Comparison of ENCODE assay signal across 10 cellular contexts in the genomic region with DNA sequence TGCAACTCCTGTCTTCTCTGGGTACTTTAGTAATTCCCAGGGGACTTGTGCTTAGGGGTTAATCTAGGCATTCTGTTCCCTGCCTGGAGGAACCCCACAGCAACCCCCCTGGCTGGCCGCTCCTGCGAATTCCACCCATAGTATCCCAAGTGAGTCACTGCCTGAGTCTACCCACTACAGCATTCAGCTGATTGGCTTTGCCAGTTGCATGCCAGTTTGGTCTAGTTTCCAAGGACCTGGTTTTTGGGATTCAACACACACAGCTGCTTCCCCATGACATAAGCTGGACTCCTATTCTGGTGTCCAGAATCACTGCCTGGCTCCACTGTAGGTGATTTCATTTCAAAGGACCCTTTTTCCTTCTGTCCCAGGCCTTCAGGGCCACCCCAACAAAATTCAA. TPM values are rescaled to one million over a fixed set of nuclear protein-coding genes. Genes with fewer than 3 reads are reported as not detected.
DNase-seq lines count a peak whose midpoint lies in the region; ATAC-seq and TF ChIP-seq lines count a peak whose summit lies in the region.
"Had no signal": no experiment of that assay in that cellular context is flagged by ENCODE, and none has a peak within 500 bp of the region (broad histone marks: within the 10 kb centered on the region; RNA-seq: fewer than 3 reads in every experiment).

No MANE protein-coding gene starts in this region.

- in situ Hi-C loops in mammary epithelial cell (cut with MboI; ENCODE audit: low sequenced_read_pairs in 2 of 2) = loop anchor here (5.0 to 10.0 kb wide), 3 partner anchors 47 to 165 kb away; a partner anchor contains a TSS

- BruUV-seq in mammary epithelial cell (replicated peaks; lab: Mats Ljungman, UMichigan) = no TSS peak

- dilution Hi-C loops in mammary epithelial cell (cut with HindIII; ENCODE audit: low sequenced_read_pairs) = no loop called here

- H2AFZ ChIP-seq in mammary epithelial cell (ENCODE audit: low read depth, low read length) = no peak overlapping the region

- H3K27me3 ChIP-seq in mammary epithelial cell (ENCODE audit: insufficient read depth, low read length) (no peaks in the 10 kb centered on the region), layer of hippocampus (ENCODE audit: control insufficient read depth, insufficient read depth, low read length) (no peaks in the 10 kb centered on the region), upper lobe of left lung (no peaks in the 10 kb centered on the region)
- H3K27me3 ChIP-seq: BE2C had no signal

- H3K27me3 Mint-ChIP-seq in T-helper 1 cell treated with Interleukin-12 subunit alpha and Interleukin-12 subunit beta and Interleukin-4 antibody, amounts not matched to agents 30 μg/mL and 1 μg/mL, for 36 hours (ENCODE audit: low read depth) = no peaks in the 10 kb centered on the region
- H3K27me3 Mint-ChIP-seq: activated naive CD4-positive, alpha-beta T cell treated with anti-CD3 and anti-CD28 coated beads, Interleukin-2, amount 50 U/mL, for 24 hours had no signal

- H3K4me3 Mint-ChIP-seq in T-helper 1 cell treated with Interleukin-12 subunit alpha and Interleukin-12 subunit beta and Interleukin-4 antibody, amounts not matched to agents 30 μg/mL and 1 μg/mL, for 36 hours = no peak overlapping the region
- H3K4me3 Mint-ChIP-seq: activated naive CD4-positive, alpha-beta T cell treated with anti-CD3 and anti-CD28 coated beads, Interleukin-2, amount 50 U/mL, for 24 hours had no signal

- peak overlapping the region; percentile 63 for H3K4me2 ChIP-seq in mammary epithelial cell (ENCODE audit: insufficient read depth, low read depth, low read length)

- no peaks in the 10 kb centered on the region for H4K20me1 ChIP-seq in mammary epithelial cell (ENCODE audit: insufficient read depth, low read length)

- H3K36me3 ChIP-seq in mammary epithelial cell (ENCODE audit: insufficient read depth, low read length) = peaks cover 6% of the 10 kb centered on the region
- peaks cover 4 to 46% (median 34%) of the 10 kb centered on the region in 4 donors for H3K36me3 ChIP-seq in upper lobe of left lung

- no peak overlapping the region for H3K4me3 ChIP-seq in mammary epithelial cell (replicated peaks in 1 of 3; ENCODE audit: insufficient read depth in 1 of 3, low read depth in 2 of 3, low read length in 3 of 3)
- no peak overlapping the region for H3K4me3 ChIP-seq in upper lobe of left lung

- H3K4me1 Mint-ChIP-seq in T-helper 1 cell treated with Interleukin-12 subunit alpha and Interleukin-12 subunit beta and Interleukin-4 antibody, amounts not matched to agents 30 μg/mL and 1 μg/mL, for 36 hours (ENCODE audit: low read depth) = peaks cover 14% of the 10 kb centered on the region

- peaks cover 45% of the 10 kb centered on the region for H3K36me3 Mint-ChIP-seq in T-helper 1 cell treated with Interleukin-12 subunit alpha and Interleukin-12 subunit beta and Interleukin-4 antibody, amounts not matched to agents 30 μg/mL and 1 μg/mL, for 36 hours (ENCODE audit: low read depth)

- TF ChIP-seq EP300 in upper lobe of left lung (IDR thresholded peaks at IDR 0.05) = no peak

- 5% methylated on average over 2 of the region's 2 CpGs for WGBS in mammary epithelial cell (ENCODE audit: low coverage, missing lambda C conversion rate)
- WGBS in upper lobe of left lung, 2 donors = 45 to 64% methylated on average over 2 of the region's 2 CpGs

- peak overlapping the region; percentile 74 for H3K27ac ChIP-seq in mammary epithelial cell (ENCODE audit: insufficient read depth, low read depth, low read length)
- H3K27ac ChIP-seq in layer of hippocampus (ENCODE audit: low read depth, low read length) = peak overlapping the region; percentile 84
- H3K27ac ChIP-seq in upper lobe of left lung = peak overlapping the region; percentile 53 to 78 (median 58)

- H3K79me2 ChIP-seq in mammary epithelial cell (ENCODE audit: insufficient read depth, low read length) = peaks cover 28% of the 10 kb centered on the region

- H3K9me3 Mint-ChIP-seq in T-helper 1 cell treated with Interleukin-12 subunit alpha and Interleukin-12 subunit beta and Interleukin-4 antibody, amounts not matched to agents 30 μg/mL and 1 μg/mL, for 36 hours = no peaks in the 10 kb centered on the region
- H3K9me3 Mint-ChIP-seq: activated naive CD4-positive, alpha-beta T cell treated with anti-CD3 and anti-CD28 coated beads, Interleukin-2, amount 50 U/mL, for 24 hours had no signal

- peak overlapping the region; percentile 41 for H3K27ac Mint-ChIP-seq in T-helper 1 cell treated with Interleukin-12 subunit alpha and Interleukin-12 subunit beta and Interleukin-4 antibody, amounts not matched to agents 30 μg/mL and 1 μg/mL, for 36 hours
- H3K27ac Mint-ChIP-seq: activated naive CD4-positive, alpha-beta T cell treated with anti-CD3 and anti-CD28 coated beads, Interleukin-2, amount 50 U/mL, for 24 hours had no signal

- intact Hi-C loops in mammary epithelial cell (cut with micrococcal nuclease) = loop anchor here (1.0 to 10.0 kb wide), 3 partner anchors 55 to 557 kb away; a partner anchor contains a TSS

- H3K4me1 ChIP-seq in mammary epithelial cell (ENCODE audit: insufficient read depth, low read length) (peaks cover 84% of the 10 kb centered on the region), upper lobe of left lung (peaks cover 10 to 24% (median 20%) of the 10 kb centered on the region in 4 donors)

- CTCF ChIA-PET in mammary epithelial cell (lab: Charles Lee; ENCODE audit: low non-redundant PET) = no interaction called here

- DNase-seq in T-helper 1 cell (no peak), mammary epithelial cell (peak; percentile 79), upper lobe of left lung (peak in 1 of 2 donors; percentile 28), SIG-M5 (lab: John Stamatoyannopoulos, UW) (no peak)
- DNase-seq: BE2C had no signal

- no peak for TF ChIP-seq POLR2A in upper lobe of left lung (IDR thresholded peaks at IDR 0.05)

- peak overlapping the region; percentile 46 for H3K9ac ChIP-seq in mammary epithelial cell (ENCODE audit: insufficient read depth, low read length)

- no peaks in the 10 kb centered on the region for H3K9me3 ChIP-seq in mammary epithelial cell (replicated peaks; ENCODE audit: insufficient read depth, low read length)
- no peaks in the 10 kb centered on the region for H3K9me3 ChIP-seq in upper lobe of left lung
- H3K9me3 ChIP-seq: BE2C had no signal

- ATAC-seq in upper lobe of left lung (ENCODE audit: low FRiP score in 2 of 2) (peak in 1 of 2 donors; percentile 64), GM21515 (IDR thresholded peaks at IDR 0.05; ENCODE audit: unreplicated experiment) (no peak), HG03457 (IDR thresholded peaks at IDR 0.05; ENCODE audit: unreplicated experiment) (no peak)

- no peak for TF ChIP-seq CTCF in mammary epithelial cell (conservative IDR thresholded peaks at IDR 0.05 in 1 of 2, IDR thresholded peaks at IDR 0.05 in 1 of 2; ENCODE audit: extremely low read depth in 1 of 2, insufficient read depth in 1 of 2, low read depth in 1 of 2, low read length in 2 of 2)
- no peak for TF ChIP-seq CTCF in upper lobe of left lung (IDR thresholded peaks at IDR 0.05)

RNA-seq across cellular contexts. Expression of a gene that starts 40.3 kb away (rescaled TPM):
- total RNA-seq in mammary epithelial cell (10 to 100 TPM; 74.3 to 75.8 TPM), upper lobe of left lung (100 to 1,000 TPM in 3 of 6 donors, 10 to 100 TPM in 3; 69.8 to 383 (median 99.5) TPM)
- 34.9 TPM for polyA plus RNA-seq in mammary epithelial cell
- polyA minus RNA-seq in mammary epithelial cell = 170 TPM
